In the genomic region with DNA sequence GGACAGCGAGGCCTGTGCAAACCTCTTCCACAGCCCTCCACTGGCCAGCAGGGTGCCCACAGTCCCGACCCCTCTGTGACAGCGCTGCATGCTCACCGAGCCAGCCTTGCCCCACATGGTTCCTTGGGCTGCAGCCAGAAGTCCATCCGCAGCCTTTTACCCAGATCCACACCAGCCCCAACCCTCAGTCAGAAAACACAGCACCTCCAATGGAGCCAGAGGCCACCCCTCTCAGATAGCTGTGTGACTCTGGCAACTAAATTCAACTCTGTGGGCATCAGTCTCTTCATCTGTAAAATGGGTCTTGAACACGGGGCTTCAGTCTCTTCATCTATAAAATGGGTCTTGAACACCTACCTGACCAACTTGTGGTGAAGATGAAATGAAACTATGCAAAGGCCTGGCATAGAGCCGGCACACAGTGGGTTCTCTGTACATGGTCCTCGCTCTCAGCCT, we compare ENCODE assay signal across 2 cellular contexts.
TF ChIP-seq lines count a peak whose summit lies in the region.

No MANE protein-coding gene starts in this region.

TF ChIP-seq in HepG2, 621 proteins besides CTCF, POLR2A, EP300 and RAD21 (continues in another document):
- TF ChIP-seq GATA4 (IDR thresholded peaks at IDR 0.05; ENCODE audit: borderline replicate concordance, low read depth) (no peak), ZNF232 (CRISPR knock-in tag; IDR thresholded peaks at IDR 0.05; ENCODE audit: borderline replicate concordance) (no peak), SOX13 (IDR thresholded peaks at IDR 0.05) (no peak), SOX13 (CRISPR knock-in tag; conservative IDR thresholded peaks at IDR 0.05 in 1 of 2, IDR thresholded peaks at IDR 0.05 in 1 of 2) (no peak), FOXO1 (CRISPR knock-in tag; IDR thresholded peaks at IDR 0.05) (no peak), ZEB1 (IDR thresholded peaks at IDR 0.05; ENCODE audit: insufficient replicate concordance, low read depth) (no peak), MYC (CRISPR knock-in tag; IDR thresholded peaks at IDR 0.05; ENCODE audit: borderline replicate concordance) (no peak), ADNP (CRISPR knock-in tag; IDR thresholded peaks at IDR 0.05) (peak; percentile 77; the same call in 1 of the 2 replicates), ZNF12 (CRISPR knock-in tag; IDR thresholded peaks at IDR 0.05) (no peak), ZNF556 (CRISPR knock-in tag; IDR thresholded peaks at IDR 0.05; ENCODE audit: borderline replicate concordance) (no peak), GMEB2 (CRISPR knock-in tag; IDR thresholded peaks at IDR 0.05; ENCODE audit: low read depth) (no peak), LCORL (IDR thresholded peaks at IDR 0.05) (no peak), LCORL (CRISPR knock-in tag; IDR thresholded peaks at IDR 0.05) (no peak), SMAD3 (CRISPR knock-in tag; IDR thresholded peaks at IDR 0.05) (no peak), HNRNPL (IDR thresholded peaks at IDR 0.05; ENCODE audit: low read depth, low read length) (0 out of 2 replicates have a peak, but pooled peaks have one; percentile 1), ZNF354B (CRISPR knock-in tag; IDR thresholded peaks at IDR 0.05) (no peak), ESRRA (CRISPR knock-in tag; IDR thresholded peaks at IDR 0.05; ENCODE audit: low read depth) (no peak), POGZ (CRISPR knock-in tag; IDR thresholded peaks at IDR 0.05) (0 out of 2 replicates have a peak, but pooled peaks have one; percentile 21), ZNF251 (CRISPR knock-in tag; IDR thresholded peaks at IDR 0.05) (no peak), PBX2 (CRISPR knock-in tag; IDR thresholded peaks at IDR 0.05) (no peak), DNMT1 (CRISPR knock-in tag; IDR thresholded peaks at IDR 0.05) (0 out of 2 replicates have a peak, but pooled peaks have one; percentile 12), ZFY (CRISPR knock-in tag; IDR thresholded peaks at IDR 0.05) (0 out of 2 replicates have a peak, but pooled peaks have one; percentile 21), RFXANK (CRISPR knock-in tag; IDR thresholded peaks at IDR 0.05) (no peak), ZNF224 (CRISPR knock-in tag; IDR thresholded peaks at IDR 0.05) (no peak), PHF20 (CRISPR knock-in tag; IDR thresholded peaks at IDR 0.05) (0 out of 2 replicates have a peak, but pooled peaks have one; percentile 22), GLMP (CRISPR knock-in tag; IDR thresholded peaks at IDR 0.05; ENCODE audit: borderline replicate concordance) (no peak), ZBTB7A (CRISPR knock-in tag; IDR thresholded peaks at IDR 0.05) (no peak), ATF4 (CRISPR knock-in tag; IDR thresholded peaks at IDR 0.05) (no peak), ZNF572 (CRISPR knock-in tag; IDR thresholded peaks at IDR 0.05) (no peak), XBP1 (CRISPR knock-in tag; IDR thresholded peaks at IDR 0.05) (no peak), RCOR2 (CRISPR knock-in tag; IDR thresholded peaks at IDR 0.05) (peak; percentile 52; the same call in 1 of the 2 replicates)
- TF ChIP-seq, protein P1, sequence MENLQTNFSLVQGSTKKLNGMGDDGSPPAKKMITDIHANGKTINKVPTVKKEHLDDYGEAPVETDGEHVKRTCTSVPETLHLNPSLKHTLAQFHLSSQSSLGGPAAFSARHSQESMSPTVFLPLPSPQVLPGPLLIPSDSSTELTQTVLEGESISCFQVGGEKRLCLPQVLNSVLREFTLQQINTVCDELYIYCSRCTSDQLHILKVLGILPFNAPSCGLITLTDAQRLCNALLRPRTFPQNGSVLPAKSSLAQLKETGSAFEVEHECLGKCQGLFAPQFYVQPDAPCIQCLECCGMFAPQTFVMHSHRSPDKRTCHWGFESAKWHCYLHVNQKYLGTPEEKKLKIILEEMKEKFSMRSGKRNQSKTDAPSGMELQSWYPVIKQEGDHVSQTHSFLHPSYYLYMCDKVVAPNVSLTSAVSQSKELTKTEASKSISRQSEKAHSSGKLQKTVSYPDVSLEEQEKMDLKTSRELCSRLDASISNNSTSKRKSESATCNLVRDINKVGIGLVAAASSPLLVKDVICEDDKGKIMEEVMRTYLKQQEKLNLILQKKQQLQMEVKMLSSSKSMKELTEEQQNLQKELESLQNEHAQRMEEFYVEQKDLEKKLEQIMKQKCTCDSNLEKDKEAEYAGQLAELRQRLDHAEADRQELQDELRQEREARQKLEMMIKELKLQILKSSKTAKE (CRISPR knock-in tag; IDR thresholded peaks at IDR 0.05; ENCODE audit: borderline replicate concordance): no peak

TF ChIP-seq in K562, 482 proteins besides CTCF, POLR2A, EP300 and RAD21:
- TF ChIP-seq, protein P2, sequence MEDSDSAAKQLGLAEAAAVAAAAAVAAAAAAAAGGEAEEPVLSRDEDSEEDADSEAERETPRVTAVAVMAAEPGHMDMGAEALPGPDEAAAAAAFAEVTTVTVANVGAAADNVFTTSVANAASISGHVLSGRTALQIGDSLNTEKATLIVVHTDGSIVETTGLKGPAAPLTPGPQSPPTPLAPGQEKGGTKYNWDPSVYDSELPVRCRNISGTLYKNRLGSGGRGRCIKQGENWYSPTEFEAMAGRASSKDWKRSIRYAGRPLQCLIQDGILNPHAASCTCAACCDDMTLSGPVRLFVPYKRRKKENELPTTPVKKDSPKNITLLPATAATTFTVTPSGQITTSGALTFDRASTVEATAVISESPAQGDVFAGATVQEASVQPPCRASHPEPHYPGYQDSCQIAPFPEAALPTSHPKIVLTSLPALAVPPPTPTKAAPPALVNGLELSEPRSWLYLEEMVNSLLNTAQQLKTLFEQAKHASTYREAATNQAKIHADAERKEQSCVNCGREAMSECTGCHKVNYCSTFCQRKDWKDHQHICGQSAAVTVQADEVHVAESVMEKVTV (CRISPR knock-in tag; IDR thresholded peaks at IDR 0.05): no peak
- peak; percentile 75; the same call in 1 of the 2 replicates for TF ChIP-seq HDAC2 (IDR thresholded peaks at IDR 0.05)
- peak; percentile 71 for TF ChIP-seq CHD4 (IDR thresholded peaks at IDR 0.05; ENCODE audit: insufficient read depth, insufficient replicate concordance, low read depth, low read length, poor library complexity, severe bottlenecking)
- TF ChIP-seq ADNP (tag; IDR thresholded peaks at IDR 0.05): peak; percentile 91
- peak; percentile 57 for TF ChIP-seq SMARCA5 (IDR thresholded peaks at IDR 0.05)
- TF ChIP-seq RBM25 (IDR thresholded peaks at IDR 0.05; ENCODE audit: low read depth, low read length, severe bottlenecking): peak; percentile 94
- TF ChIP-seq ZBTB40 (IDR thresholded peaks at IDR 0.05): no peak
- no peak for TF ChIP-seq ZBTB40 (CRISPR knock-in tag; IDR thresholded peaks at IDR 0.05)
- TF ChIP-seq BCOR (IDR thresholded peaks at IDR 0.05): peak; percentile 93
- TF ChIP-seq KDM1A (IDR thresholded peaks at IDR 0.05): peak; percentile 62 to 83
- no peak for TF ChIP-seq DMBX1 (CRISPR knock-in tag; IDR thresholded peaks at IDR 0.05; ENCODE audit: borderline replicate concordance)
- peak in 1 of 2 experiments; percentile 59; a peak in 1 of 4 replicates for TF ChIP-seq RCOR1 (IDR thresholded peaks at IDR 0.05; ENCODE audit: borderline replicate concordance in 1 of 2, low read depth in 2 of 2, low read length in 2 of 2)
TF ChIP-seq in K562: peak in this region for 8.
